Comparison of ENCODE assay signal across 25 cellular contexts in genomic region chr22:25804676-25805075, GRCh38.
"Had no signal": no experiment of that assay in that cellular context is flagged by ENCODE, and none has a peak within 500 bp of the region (broad histone marks: within the 10 kb centered on the region; RNA-seq: fewer than 3 reads in every experiment).

No MANE protein-coding gene starts in this region.

- H3K9me3 Mint-ChIP-seq: endodermal cell, mesothelial cell of epicardium had no signal

- H3K36me3 Mint-ChIP-seq: mesothelial cell of epicardium had no signal

- DNase-seq: cerebellar nuclear complex; dermis blood vessel endothelial cell; dorsolateral prefrontal cortex; effector CD4-positive, alpha-beta T cell; effector memory CD4-positive, alpha-beta T cell; endodermal cell; erythroblast; esophagus squamous epithelium; foreskin fibroblast; foreskin melanocyte; gastrocnemius medialis; glutamatergic neuron; head of caudate nucleus; heart right ventricle; hippocampal formation; left cardiac atrium; left lung; left ventricle myocardium superior; lower lobe of right lung; mesenchymal stem cell; mucosa of descending colon had no signal

- H3K4me3 Mint-ChIP-seq: endodermal cell, mesothelial cell of epicardium had no signal

- ATAC-seq: esophagus mucosa, gastrocnemius medialis, left cardiac atrium, left lung, left ventricle myocardium superior, lower lobe of right lung, mucosa of descending colon had no signal

- H3K4me1 ChIP-seq: esophagus squamous epithelium, gastrocnemius medialis, left lung, lower lobe of right lung had no signal

- H3K36me3 ChIP-seq: esophagus squamous epithelium, left lung, lower lobe of right lung had no signal

- H3K27ac Mint-ChIP-seq: endodermal cell, mesothelial cell of epicardium had no signal

- H3K27me3 ChIP-seq: gastrocnemius medialis, heart right ventricle had no signal

- H3K4me3 ChIP-seq: coronary artery, dorsolateral prefrontal cortex, esophagus squamous epithelium, gastrocnemius medialis, heart right ventricle, left lung, lower lobe of right lung, mucosa of descending colon had no signal

- H3K27ac ChIP-seq: coronary artery, dorsolateral prefrontal cortex, epithelial cell of prostate, esophagus squamous epithelium, gastrocnemius medialis, heart right ventricle, left lung, lower lobe of right lung had no signal

- H3K4me1 Mint-ChIP-seq: endodermal cell, mesothelial cell of epicardium had no signal

- H3K9me3 ChIP-seq: gastrocnemius medialis, lower lobe of right lung, mucosa of descending colon had no signal
